10 cellular contexts compared by ENCODE assay signal in the genomic region with DNA sequence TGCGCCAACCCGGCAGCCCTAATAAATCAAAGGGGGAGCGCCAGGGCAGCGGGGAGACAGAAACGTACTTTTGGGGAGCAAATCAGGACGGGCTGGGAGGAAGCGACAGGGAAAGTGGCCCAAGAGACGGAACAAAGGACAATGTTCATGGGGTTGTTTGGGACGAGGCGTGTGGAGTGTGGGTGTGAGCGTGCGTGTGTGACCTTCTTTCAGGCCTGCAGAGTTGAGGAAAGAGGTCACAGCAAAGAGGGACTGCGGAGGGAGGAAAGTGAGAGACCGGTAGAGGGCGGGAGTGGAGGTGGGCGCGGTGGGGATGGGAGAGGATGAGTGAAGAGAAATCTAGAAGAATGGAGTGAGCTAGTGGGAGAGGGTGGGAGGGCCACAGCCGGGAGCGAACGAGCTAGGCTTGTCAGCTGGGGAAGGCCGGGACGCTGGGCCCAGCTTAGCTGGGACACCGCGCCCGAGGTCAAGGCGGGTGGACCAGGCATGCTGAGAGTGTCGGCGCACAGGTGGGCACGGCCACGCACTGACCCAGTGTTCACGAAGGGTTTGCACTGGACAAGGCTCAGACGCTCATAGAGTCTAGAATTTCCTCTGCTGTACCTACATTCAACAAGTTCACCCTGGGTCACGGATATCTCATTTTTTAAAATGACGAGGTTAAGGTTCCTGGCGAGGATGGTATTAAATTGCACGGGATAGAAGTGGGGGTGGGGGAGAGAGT. TPM values are rescaled to one million over a fixed set of nuclear protein-coding genes. Genes with fewer than 3 reads are reported as not detected.
DNase-seq lines count a peak whose midpoint lies in the region; ATAC-seq, FAIRE-seq and TF ChIP-seq lines count a peak whose summit lies in the region.
"Had no signal": no experiment of that assay in that cellular context is flagged by ENCODE, and none has a peak within 500 bp of the region (broad histone marks: within the 10 kb centered on the region; RNA-seq: fewer than 3 reads in every experiment).

No MANE protein-coding gene starts in this region.

- H3K9ac ChIP-seq in colonic mucosa (ENCODE audit: low read depth in 2 of 2, low read length in 2 of 2) = peak overlapping the region; percentile 70 to 82

- TF ChIP-seq CTCF in left ventricle myocardium inferior (IDR thresholded peaks at IDR 0.05; ENCODE audit: borderline replicate concordance) = no peak
- no peak for TF ChIP-seq CTCF in colonic mucosa (IDR thresholded peaks at IDR 0.05)
- peak; percentile 11 for TF ChIP-seq CTCF in mesothelial cell of epicardium (IDR thresholded peaks at IDR 0.05; ENCODE audit: unreplicated experiment)

- intact Hi-C loops in left ventricle myocardium inferior (cut with micrococcal nuclease) = no loop called here
- intact Hi-C loops in Right ventricle myocardium superior (cut with DNase I) = loop anchor here (10.0 kb wide), 1 partner anchor 837 kb away; no protein-coding TSS in a partner anchor
- intact Hi-C loops in colonic mucosa (cut with DNase I) = loop anchor here (10.0 kb wide), 2 partner anchors 217 to 997 kb away; no protein-coding TSS in a partner anchor

- no peaks in the 10 kb centered on the region for H3K9me3 Mint-ChIP-seq in mesothelial cell of epicardium

- ATAC-seq in Right ventricle myocardium superior (ENCODE audit: poor library complexity) (no peak), GM19328 (IDR thresholded peaks at IDR 0.05; ENCODE audit: unreplicated experiment) (no peak), HG03108 (IDR thresholded peaks at IDR 0.05; ENCODE audit: unreplicated experiment) (no peak)
- ATAC-seq: PC-3 had no signal

- peak overlapping the region; percentile 54 for H3K4me3 ChIP-seq in left ventricle myocardium inferior
- peak overlapping the region; percentile 20 for H3K4me3 ChIP-seq in colonic mucosa

- H3K4me3 Mint-ChIP-seq in mesothelial cell of epicardium = peak overlapping the region; percentile 94

- H3K27me3 ChIP-seq in left ventricle myocardium inferior (ENCODE audit: low read depth) (peaks cover 100% of the 10 kb centered on the region), colonic mucosa (peaks cover 84% of the 10 kb centered on the region)

- H3K9me3 ChIP-seq in left ventricle myocardium inferior (replicated peaks) (no peaks in the 10 kb centered on the region), colonic mucosa (no peaks in the 10 kb centered on the region)

- H3K4me1 ChIP-seq in left ventricle myocardium inferior (peaks cover 24% of the 10 kb centered on the region), colonic mucosa (peaks cover 3% of the 10 kb centered on the region)

- DNase-seq in left ventricle myocardium inferior = no peak
- no peak for DNase-seq in Right ventricle myocardium superior
- DNase-seq in colonic mucosa = no peak
- DNase-seq in mesothelial cell of epicardium (ENCODE audit: low spot score in 2 of 2, unreplicated experiment in 2 of 2) = peak in 1 of 2 experiments; percentile 60
- DNase-seq in urothelium cell line (ENCODE audit: low spot score) = no peak
- DNase-seq in LoVo (ENCODE audit: low spot score) = no peak
- DNase-seq: PC-3 had no signal

- H3K36me3 ChIP-seq in left ventricle myocardium inferior (no peaks in the 10 kb centered on the region), colonic mucosa (no peaks in the 10 kb centered on the region)

- no peak overlapping the region for H3K27ac ChIP-seq in left ventricle myocardium inferior (replicated peaks)
- no peak overlapping the region for H3K27ac ChIP-seq in colonic mucosa

- peaks cover 80% of the 10 kb centered on the region for H3K27me3 Mint-ChIP-seq in mesothelial cell of epicardium (ENCODE audit: low read depth)

- H3K36me3 Mint-ChIP-seq in mesothelial cell of epicardium = peaks cover 8% of the 10 kb centered on the region

- peaks cover 73% of the 10 kb centered on the region for H3K4me1 Mint-ChIP-seq in mesothelial cell of epicardium

- peak overlapping the region; percentile 99 for H3K27ac Mint-ChIP-seq in mesothelial cell of epicardium

- peak; percentile 37 for FAIRE-seq in urothelium cell line (lab: Jason Lieb, UNC)
- FAIRE-seq: bronchial epithelial cell had no signal

RNA-seq across cellular contexts. Expression of gene PITX2, which starts 14.7 kb away (rescaled TPM):
- total RNA-seq in left ventricle myocardium inferior = not detected
- total RNA-seq in Right ventricle myocardium superior = not detected
- under 1 TPM; 0.45 to 0.64 TPM for total RNA-seq in colonic mucosa
- total RNA-seq in mesothelial cell of epicardium = 88.7 to 99.3 TPM (median 95.5 TPM) in 3 replicates

Comparison
In these comparisons a context has a peak if more than half of its experiments do, and no peak if none do; other contexts are left out.
1. RNA of gene PITX2, which starts 14.7 kb away (total RNA-seq): 88.7 to 99.3 TPM in mesothelial cell of epicardium; 0.45 to 0.64 TPM in colonic mucosa, not detected in left ventricle myocardium inferior (single experiment) and not detected in Right ventricle myocardium superior (single experiment); every median in the first group is over 10 times any median in the second.